8 cellular contexts compared by ENCODE assay signal in genomic region chr9:3526166-3526902, GRCh38. TPM values are rescaled to one million over a fixed set of nuclear protein-coding genes. Genes with fewer than 3 reads are reported as not detected.
DNase-seq lines count a peak whose midpoint lies in the region; ATAC-seq lines count a peak whose summit lies in the region.

No MANE protein-coding gene starts in this region.

- peaks cover 41 to 76% (median 54%) of the 10 kb centered on the region in 4 donors for H3K4me1 Mint-ChIP-seq in CD4-positive, alpha-beta memory T cell
- peaks cover 52% of the 10 kb centered on the region for H3K4me1 Mint-ChIP-seq in activated CD8-positive, alpha-beta T cell treated with anti-CD3 and anti-CD28 coated beads, Interleukin-2, amount 10 ng/mL, durations not matched to agents 7 days and 5 days (ENCODE audit: low read depth)

- H3K27me3 Mint-ChIP-seq in CD4-positive, alpha-beta memory T cell: peaks cover 1 to 7% of the 10 kb centered on the region in 2 donors
- no peaks in the 10 kb centered on the region for H3K27me3 Mint-ChIP-seq in activated CD8-positive, alpha-beta T cell treated with anti-CD3 and anti-CD28 coated beads, Interleukin-2, amount 10 ng/mL, durations not matched to agents 7 days and 5 days (ENCODE audit: low read depth)

- DNase-seq in CD4-positive, alpha-beta memory T cell: peak; percentile 91 to 93 (median 93)
- peak; percentile 87 for DNase-seq in NCI-H748 treated with DMSO at 0.1 percent for 48 hours (lab: John Stamatoyannopoulos, UW)
- DNase-seq in activated CD8-positive, alpha-beta T cell treated with anti-CD3 and anti-CD28 coated beads, Interleukin-2, amount 10 ng/mL, durations not matched to agents 7 days and 5 days: peak; percentile 89
- peak; percentile 90 for DNase-seq in medulla oblongata (ENCODE audit: extremely low spot score)
- peak; percentile 79 to 89 (median 80) for DNase-seq in stimulated activated CD4-positive, alpha-beta T cell treated with anti-CD3 and anti-CD28 coated beads, TNF-alpha, amount 100 ng/mL, for 4 hours (ENCODE audit: low read depth in 3 of 3)

- no peaks in the 10 kb centered on the region for H3K9me3 ChIP-seq in CD4-positive, alpha-beta memory T cell (ENCODE audit: control insufficient read depth in 1 of 2, low read length in 2 of 2)
- H3K9me3 ChIP-seq in ectodermal cell (ENCODE audit: control insufficient read depth, low read length): no peaks in the 10 kb centered on the region

- 0% methylated on average over 67 of the region's 67 CpGs for WGBS in ectodermal cell, 2 experiments

- peaks cover 8 to 31% of the 10 kb centered on the region in 2 donors for H3K36me3 Mint-ChIP-seq in CD4-positive, alpha-beta memory T cell
- H3K36me3 Mint-ChIP-seq in activated CD8-positive, alpha-beta T cell treated with anti-CD3 and anti-CD28 coated beads, Interleukin-2, amount 10 ng/mL, durations not matched to agents 7 days and 5 days (ENCODE audit: low read depth): peaks cover 25% of the 10 kb centered on the region

- intact Hi-C loops in CD4-positive, alpha-beta memory T cell (cut with micrococcal nuclease): loop anchor here (1.0 to 10.0 kb wide), 12 partner anchors 129 to 1926 kb away; partner anchors contain the start of genes AK3, CD274, CDC37L1 and JAK2

- no peaks in the 10 kb centered on the region for H3K27me3 ChIP-seq in CD4-positive, alpha-beta memory T cell (ENCODE audit: insufficient read depth, low read length)
- no peaks in the 10 kb centered on the region for H3K27me3 ChIP-seq in ectodermal cell (ENCODE audit: control insufficient read depth, insufficient read depth, low read length, poor library complexity, severe bottlenecking)

- peak; percentile 61 for ATAC-seq in GM19452 (IDR thresholded peaks at IDR 0.05; ENCODE audit: unreplicated experiment)
- peak; percentile 61 for ATAC-seq in HG03571 (IDR thresholded peaks at IDR 0.05; ENCODE audit: unreplicated experiment)
- ATAC-seq in activated CD8-positive, alpha-beta T cell treated with anti-CD3 and anti-CD28 coated beads, Interleukin-2, amount 10 ng/mL, durations not matched to agents 7 days and 5 days: peak; percentile 57

- H3K9me3 Mint-ChIP-seq in CD4-positive, alpha-beta memory T cell: peaks cover 0 to 17% (median 0%) of the 10 kb centered on the region in 8 donors
- H3K9me3 Mint-ChIP-seq in activated CD8-positive, alpha-beta T cell treated with anti-CD3 and anti-CD28 coated beads, Interleukin-2, amount 10 ng/mL, durations not matched to agents 7 days and 5 days (ENCODE audit: insufficient read depth): no peaks in the 10 kb centered on the region

- H3K4me3 ChIP-seq in CD4-positive, alpha-beta memory T cell (ENCODE audit: low read length in 2 of 2): peak overlapping the region; percentile 32 to 93
- peak overlapping the region; percentile 87 for H3K4me3 ChIP-seq in ectodermal cell (ENCODE audit: insufficient read depth, low read depth, low read length)

- peak overlapping the region; percentile 89 to 97 (median 94) for H3K4me3 Mint-ChIP-seq in CD4-positive, alpha-beta memory T cell
- peak overlapping the region; percentile 96 for H3K4me3 Mint-ChIP-seq in activated CD8-positive, alpha-beta T cell treated with anti-CD3 and anti-CD28 coated beads, Interleukin-2, amount 10 ng/mL, durations not matched to agents 7 days and 5 days

- POLR2A ChIA-PET in CD4-positive, alpha-beta memory T cell (lab: Charles Lee; ENCODE audit: partially characterized antibody): interaction anchor here (0.6 to 7.8 kb wide), 44 partner anchors 9 to 1924 kb away, joined by 3 to 249 read pairs (median 4); partner anchors contain the start of genes AK3, CD274, CDC37L1 and JAK2
- POLR2A ChIA-PET in activated CD8-positive, alpha-beta T cell treated with anti-CD3 and anti-CD28 coated beads, Interleukin-2, amount 10 ng/mL, durations not matched to agents 7 days and 5 days (lab: Charles Lee): interaction anchor here (0.6 to 3.6 kb wide), 25 partner anchors 10 to 1924 kb away, joined by 3 to 63 read pairs (median 6); partner anchors contain the start of genes AK3, CD274, PUM3 and SMARCA2

- peak overlapping the region; percentile 100 for H3K27ac ChIP-seq in CD4-positive, alpha-beta memory T cell (ENCODE audit: low read depth, low read length)
- H3K27ac ChIP-seq in ectodermal cell (ENCODE audit: insufficient read depth, low read depth, low read length, poor library complexity, severe bottlenecking): peak overlapping the region; percentile 97

- CTCF ChIA-PET in CD4-positive, alpha-beta memory T cell (lab: Charles Lee; ENCODE audit: partially characterized antibody): interaction anchor here (1.4 to 2.6 kb wide), 4 partner anchors 10 to 121 kb away, joined by 3 to 26 read pairs (median 6); no protein-coding TSS in a partner anchor
- CTCF ChIA-PET in activated CD8-positive, alpha-beta T cell treated with anti-CD3 and anti-CD28 coated beads, Interleukin-2, amount 10 ng/mL, durations not matched to agents 7 days and 5 days (lab: Charles Lee): interaction anchor here (0.9 to 2.8 kb wide), 6 partner anchors 9 to 790 kb away, joined by 3 to 22 read pairs (median 4); no protein-coding TSS in a partner anchor

- peaks cover 64% of the 10 kb centered on the region for H3K4me1 ChIP-seq in CD4-positive, alpha-beta memory T cell (ENCODE audit: insufficient read depth, low read length)
- H3K4me1 ChIP-seq in ectodermal cell (ENCODE audit: control insufficient read depth, insufficient read depth, low read length): peaks cover 2% of the 10 kb centered on the region

- H3K36me3 ChIP-seq in CD4-positive, alpha-beta memory T cell (ENCODE audit: insufficient read depth, low read length): no peaks in the 10 kb centered on the region
- H3K36me3 ChIP-seq in ectodermal cell (ENCODE audit: control insufficient read depth, insufficient read depth, low read length): no peaks in the 10 kb centered on the region

- H3K27ac Mint-ChIP-seq in CD4-positive, alpha-beta memory T cell: peak overlapping the region; percentile 95 to 100 (median 98)
- H3K27ac Mint-ChIP-seq in activated CD8-positive, alpha-beta T cell treated with anti-CD3 and anti-CD28 coated beads, Interleukin-2, amount 10 ng/mL, durations not matched to agents 7 days and 5 days: peak overlapping the region; percentile 100

RNA-seq across cellular contexts. Expression of gene RFX3, which starts 0.5 kb away (rescaled TPM):
- total RNA-seq in CD4-positive, alpha-beta memory T cell: 10 to 100 TPM; 25.9 to 30.8 TPM
- polyA plus RNA-seq in CD4-positive, alpha-beta memory T cell: 1 to 10 TPM; 3.0 to 7.0 TPM
- 1 to 10 TPM; 6.8 to 9.0 TPM for total RNA-seq in activated CD8-positive, alpha-beta T cell treated with anti-CD3 and anti-CD28 coated beads, Interleukin-2, amount 10 ng/mL, durations not matched to agents 7 days and 5 days
- 26.3 TPM for polyA plus RNA-seq in ectodermal cell (2013, experiment 1 of 4)
- 28.5 TPM for polyA plus RNA-seq in ectodermal cell (2013, experiment 2 of 4)
- 20.8 TPM for polyA plus RNA-seq in ectodermal cell (2013, experiment 3 of 4)
- 23.6 TPM for polyA plus RNA-seq in ectodermal cell (2013, experiment 4 of 4)

Comparison
In these comparisons a context has a peak if more than half of its experiments do, and no peak if none do; other contexts are left out.
1. Peak in every context shown above with its lines: DNase-seq, ATAC-seq, H3K4me3 ChIP-seq and H3K27ac ChIP-seq.